1 cellular context compared by ENCODE assay signal in the genomic region with DNA sequence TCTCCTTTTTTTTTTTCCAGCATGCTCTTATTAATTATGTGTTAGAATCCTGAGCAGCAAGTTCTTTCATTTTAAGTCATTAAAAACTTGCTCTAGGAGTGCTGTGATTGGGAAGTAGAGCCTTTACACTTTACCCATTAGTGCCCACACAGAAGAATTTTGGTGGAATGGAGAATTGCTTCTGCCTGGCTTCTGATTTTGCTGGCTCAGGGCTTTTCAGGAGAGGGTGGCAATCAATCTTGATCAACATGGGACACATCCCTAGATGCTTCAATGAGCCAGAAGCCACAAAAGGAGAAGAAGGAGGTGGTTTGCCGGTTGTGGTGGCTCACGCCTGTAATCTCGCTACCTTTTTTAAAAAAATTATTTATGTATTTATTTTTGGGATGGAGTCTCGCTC.
TF ChIP-seq lines count a peak whose summit lies in the region.

No MANE protein-coding gene starts in this region.

TF ChIP-seq in GM23338, 12 proteins besides CTCF, POLR2A, EP300 and RAD21 (continued from another document):
- TF ChIP-seq, protein P1, sequence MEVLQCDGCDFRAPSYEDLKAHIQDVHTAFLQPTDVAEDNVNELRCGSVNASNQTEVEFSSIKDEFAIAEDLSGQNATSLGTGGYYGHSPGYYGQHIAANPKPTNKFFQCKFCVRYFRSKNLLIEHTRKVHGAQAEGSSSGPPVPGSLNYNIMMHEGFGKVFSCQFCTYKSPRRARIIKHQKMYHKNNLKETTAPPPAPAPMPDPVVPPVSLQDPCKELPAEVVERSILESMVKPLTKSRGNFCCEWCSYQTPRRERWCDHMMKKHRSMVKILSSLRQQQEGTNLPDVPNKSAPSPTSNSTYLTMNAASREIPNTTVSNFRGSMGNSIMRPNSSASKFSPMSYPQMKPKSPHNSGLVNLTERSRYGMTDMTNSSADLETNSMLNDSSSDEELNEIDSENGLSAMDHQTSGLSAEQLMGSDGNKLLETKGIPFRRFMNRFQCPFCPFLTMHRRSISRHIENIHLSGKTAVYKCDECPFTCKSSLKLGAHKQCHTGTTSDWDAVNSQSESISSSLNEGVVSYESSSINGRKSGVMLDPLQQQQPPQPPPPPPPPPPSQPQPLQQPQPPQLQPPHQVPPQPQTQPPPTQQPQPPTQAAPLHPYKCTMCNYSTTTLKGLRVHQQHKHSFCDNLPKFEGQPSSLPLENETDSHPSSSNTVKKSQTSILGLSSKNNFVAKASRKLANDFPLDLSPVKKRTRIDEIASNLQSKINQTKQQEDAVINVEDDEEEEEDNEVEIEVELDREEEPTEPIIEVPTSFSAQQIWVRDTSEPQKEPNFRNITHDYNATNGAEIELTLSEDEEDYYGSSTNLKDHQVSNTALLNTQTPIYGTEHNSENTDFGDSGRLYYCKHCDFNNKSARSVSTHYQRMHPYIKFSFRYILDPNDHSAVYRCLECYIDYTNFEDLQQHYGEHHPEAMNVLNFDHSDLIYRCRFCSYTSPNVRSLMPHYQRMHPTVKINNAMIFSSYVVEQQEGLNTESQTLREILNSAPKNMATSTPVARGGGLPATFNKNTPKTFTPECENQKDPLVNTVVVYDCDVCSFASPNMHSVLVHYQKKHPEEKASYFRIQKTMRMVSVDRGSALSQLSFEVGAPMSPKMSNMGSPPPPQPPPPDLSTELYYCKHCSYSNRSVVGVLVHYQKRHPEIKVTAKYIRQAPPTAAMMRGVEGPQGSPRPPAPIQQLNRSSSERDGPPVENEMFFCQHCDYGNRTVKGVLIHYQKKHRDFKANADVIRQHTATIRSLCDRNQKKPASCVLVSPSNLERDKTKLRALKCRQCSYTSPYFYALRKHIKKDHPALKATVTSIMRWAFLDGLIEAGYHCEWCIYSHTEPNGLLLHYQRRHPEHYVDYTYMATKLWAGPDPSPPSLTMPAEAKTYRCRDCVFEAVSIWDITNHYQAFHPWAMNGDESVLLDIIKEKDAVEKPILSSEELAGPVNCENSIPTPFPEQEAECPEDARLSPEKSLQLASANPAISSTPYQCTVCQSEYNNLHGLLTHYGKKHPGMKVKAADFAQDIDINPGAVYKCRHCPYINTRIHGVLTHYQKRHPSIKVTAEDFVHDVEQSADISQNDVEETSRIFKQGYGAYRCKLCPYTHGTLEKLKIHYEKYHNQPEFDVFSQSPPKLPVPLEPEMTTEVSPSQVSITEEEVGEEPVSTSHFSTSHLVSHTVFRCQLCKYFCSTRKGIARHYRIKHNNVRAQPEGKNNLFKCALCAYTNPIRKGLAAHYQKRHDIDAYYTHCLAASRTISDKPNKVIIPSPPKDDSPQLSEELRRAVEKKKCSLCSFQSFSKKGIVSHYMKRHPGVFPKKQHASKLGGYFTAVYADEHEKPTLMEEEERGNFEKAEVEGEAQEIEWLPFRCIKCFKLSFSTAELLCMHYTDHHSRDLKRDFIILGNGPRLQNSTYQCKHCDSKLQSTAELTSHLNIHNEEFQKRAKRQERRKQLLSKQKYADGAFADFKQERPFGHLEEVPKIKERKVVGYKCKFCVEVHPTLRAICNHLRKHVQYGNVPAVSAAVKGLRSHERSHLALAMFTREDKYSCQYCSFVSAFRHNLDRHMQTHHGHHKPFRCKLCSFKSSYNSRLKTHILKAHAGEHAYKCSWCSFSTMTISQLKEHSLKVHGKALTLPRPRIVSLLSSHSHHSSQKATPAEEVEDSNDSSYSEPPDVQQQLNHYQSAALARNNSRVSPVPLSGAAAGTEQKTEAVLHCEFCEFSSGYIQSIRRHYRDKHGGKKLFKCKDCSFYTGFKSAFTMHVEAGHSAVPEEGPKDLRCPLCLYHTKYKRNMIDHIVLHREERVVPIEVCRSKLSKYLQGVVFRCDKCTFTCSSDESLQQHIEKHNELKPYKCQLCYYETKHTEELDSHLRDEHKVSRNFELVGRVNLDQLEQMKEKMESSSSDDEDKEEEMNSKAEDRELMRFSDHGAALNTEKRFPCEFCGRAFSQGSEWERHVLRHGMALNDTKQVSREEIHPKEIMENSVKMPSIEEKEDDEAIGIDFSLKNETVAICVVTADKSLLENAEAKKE (CRISPR knock-in tag; IDR thresholded peaks at IDR 0.05): no peak
- no peak for TF ChIP-seq CREB1 (CRISPR knock-in tag; IDR thresholded peaks at IDR 0.05; ENCODE audit: low read depth)
- TF ChIP-seq, protein P2, sequence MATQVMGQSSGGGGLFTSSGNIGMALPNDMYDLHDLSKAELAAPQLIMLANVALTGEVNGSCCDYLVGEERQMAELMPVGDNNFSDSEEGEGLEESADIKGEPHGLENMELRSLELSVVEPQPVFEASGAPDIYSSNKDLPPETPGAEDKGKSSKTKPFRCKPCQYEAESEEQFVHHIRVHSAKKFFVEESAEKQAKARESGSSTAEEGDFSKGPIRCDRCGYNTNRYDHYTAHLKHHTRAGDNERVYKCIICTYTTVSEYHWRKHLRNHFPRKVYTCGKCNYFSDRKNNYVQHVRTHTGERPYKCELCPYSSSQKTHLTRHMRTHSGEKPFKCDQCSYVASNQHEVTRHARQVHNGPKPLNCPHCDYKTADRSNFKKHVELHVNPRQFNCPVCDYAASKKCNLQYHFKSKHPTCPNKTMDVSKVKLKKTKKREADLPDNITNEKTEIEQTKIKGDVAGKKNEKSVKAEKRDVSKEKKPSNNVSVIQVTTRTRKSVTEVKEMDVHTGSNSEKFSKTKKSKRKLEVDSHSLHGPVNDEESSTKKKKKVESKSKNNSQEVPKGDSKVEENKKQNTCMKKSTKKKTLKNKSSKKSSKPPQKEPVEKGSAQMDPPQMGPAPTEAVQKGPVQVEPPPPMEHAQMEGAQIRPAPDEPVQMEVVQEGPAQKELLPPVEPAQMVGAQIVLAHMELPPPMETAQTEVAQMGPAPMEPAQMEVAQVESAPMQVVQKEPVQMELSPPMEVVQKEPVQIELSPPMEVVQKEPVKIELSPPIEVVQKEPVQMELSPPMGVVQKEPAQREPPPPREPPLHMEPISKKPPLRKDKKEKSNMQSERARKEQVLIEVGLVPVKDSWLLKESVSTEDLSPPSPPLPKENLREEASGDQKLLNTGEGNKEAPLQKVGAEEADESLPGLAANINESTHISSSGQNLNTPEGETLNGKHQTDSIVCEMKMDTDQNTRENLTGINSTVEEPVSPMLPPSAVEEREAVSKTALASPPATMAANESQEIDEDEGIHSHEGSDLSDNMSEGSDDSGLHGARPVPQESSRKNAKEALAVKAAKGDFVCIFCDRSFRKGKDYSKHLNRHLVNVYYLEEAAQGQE (IDR thresholded peaks at IDR 0.05; ENCODE audit: unreplicated experiment): no peak
